8 cellular contexts compared by ENCODE assay signal in the genomic region with DNA sequence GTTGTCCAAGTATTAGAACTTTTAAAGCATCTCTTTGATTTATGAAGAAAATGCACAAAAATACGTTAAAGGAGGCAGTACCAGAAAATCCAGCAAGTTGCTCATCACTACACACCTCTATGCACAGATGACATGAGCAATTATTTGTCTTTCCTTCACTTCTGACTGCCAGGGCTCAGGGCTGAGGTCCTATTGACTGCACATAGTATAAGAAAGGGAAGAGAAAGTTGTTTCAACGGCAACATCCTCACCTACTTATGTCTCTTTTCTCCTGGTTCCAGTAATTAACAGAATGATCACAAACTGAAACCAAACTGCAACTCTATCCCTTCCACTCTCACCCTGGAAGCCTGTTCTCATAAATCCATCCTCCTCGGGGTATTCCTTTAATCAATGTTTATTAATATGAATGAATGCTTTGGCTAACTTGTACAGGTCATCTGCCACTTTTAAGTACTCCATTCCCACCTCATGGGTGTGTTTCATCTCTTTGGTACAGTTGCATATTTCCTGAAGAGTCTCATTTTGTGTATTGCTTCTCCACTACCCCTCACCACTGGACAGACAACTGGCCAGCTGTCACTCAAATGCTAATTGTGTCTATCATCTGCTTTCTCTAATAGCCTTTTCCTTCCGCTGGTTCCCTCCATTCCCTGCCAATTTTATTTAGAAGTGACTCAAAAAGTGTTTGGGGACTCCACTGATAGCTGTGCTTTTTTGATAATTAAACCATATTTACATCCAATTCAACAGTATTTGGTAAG.
A peak's percentile ranks its signal among the peaks of the same experiment; 100 is the strongest.
DNase-seq lines count a peak whose midpoint lies in the region; ATAC-seq and TF ChIP-seq lines count a peak whose summit lies in the region.

No MANE protein-coding gene starts in this region.

- no peak for TF ChIP-seq CTCF in GM12865 (IDR thresholded peaks at IDR 0.05; ENCODE audit: insufficient read depth, low read depth, low read length, missing control alignments)
- no peak for TF ChIP-seq CTCF in GM13976 (IDR thresholded peaks at IDR 0.05; ENCODE audit: borderline replicate concordance, control extremely low read depth, extremely low read depth, insufficient read depth, missing control alignments)

- DNase-seq in GM12865 (ENCODE audit: low read depth) (peak; percentile 37), NOMO-1 treated with DMSO at 0.1 percent for 48 hours (lab: John Stamatoyannopoulos, UW; ENCODE audit: unreplicated experiment) (peak; percentile 71), left kidney (ENCODE audit: low read depth, low spot score) (peak; percentile 35), islet precursor cell (no peak), DMS114 treated with DMSO at 0.1 percent for 48 hours (lab: John Stamatoyannopoulos, UW; ENCODE audit: unreplicated experiment) (no peak), GM13976 (ENCODE audit: low spot score) (no peak)
- DNase-seq in stimulated activated CD4-positive, alpha-beta T cell treated with anti-CD3 and anti-CD28 coated beads, Interleukin-4, amount 100 ng/mL, for 24 hours, result no peak

- ATAC-seq in GM21528 (IDR thresholded peaks at IDR 0.05; ENCODE audit: low FRiP score, unreplicated experiment), result peak; percentile 51

- in situ Hi-C loops in GM13976 (cut with MboI; ENCODE audit: low sequenced_read_pairs, unreplicated experiment), result no loop called here

- peak overlapping the region; percentile 31 for H3K4me3 ChIP-seq in GM12865 (ENCODE audit: low read depth, low read length)

Comparison
In these comparisons a context has a peak if more than half of its experiments do, and no peak if none do; other contexts are left out.
1. DNase-seq: peak in GM12865 (single experiment), NOMO-1 treated with DMSO at 0.1 percent for 48 hours (single experiment) and left kidney (single experiment); none in stimulated activated CD4-positive, alpha-beta T cell treated with anti-CD3 and anti-CD28 coated beads, Interleukin-4, amount 100 ng/mL, for 24 hours (single experiment), islet precursor cell (single experiment), DMS114 treated with DMSO at 0.1 percent for 48 hours (single experiment) and GM13976 (single experiment).